ENCODE assay signal across 7 cellular contexts in genomic region chr15:84164423-84165292, GRCh38.
DNase-seq lines count a peak whose midpoint lies in the region; ATAC-seq, FAIRE-seq and TF ChIP-seq lines count a peak whose summit lies in the region.
"Not testable (repeated sequence)": the region's sequence is repeated elsewhere in the genome, so short reads cannot be mapped to it uniquely, and the experiment has no call there.

No MANE protein-coding gene starts in this region.

- ATAC-seq in Panc1 (peak; percentile 80), esophagus mucosa (peak; percentile 38), HepG2 (peak; percentile 57)
- peak; percentile 40 for ATAC-seq in stimulated activated naive CD8-positive, alpha-beta T cell treated with anti-CD3 and anti-CD28 coated beads, Interleukin-15, Interleukin-2, amounts not matched to agents 100 U/mL and 50 U/mL, for 24 hours

- not testable (repeated sequence) for H3K4me2 ChIP-seq in HepG2 (ENCODE audit: low read depth, low read length)

- not testable (repeated sequence) for H3K79me2 ChIP-seq in HepG2 (ENCODE audit: insufficient read depth, low read length)

- intact Hi-C loops in Panc1 (cut with micrococcal nuclease; ENCODE audit: unreplicated experiment); HepG2 (cut with micrococcal nuclease; ENCODE audit: unreplicated experiment): not testable (repeated sequence)

- not testable (repeated sequence) for BruUV-seq in Panc1 (replicated peaks; lab: Mats Ljungman, UMichigan); HepG2 (replicated peaks; lab: Mats Ljungman, UMichigan)

- peak overlapping the region; percentile 91 for H3K27ac Mint-ChIP-seq in nephron progenitor cell

- not testable (repeated sequence) for DNase-seq in Panc1 (ENCODE audit: low read depth, low spot score); HepG2 (ENCODE audit: low spot score); stimulated activated naive CD8-positive, alpha-beta T cell treated with anti-CD3 and anti-CD28 coated beads, Interleukin-15, Interleukin-2, amounts not matched to agents 100 U/mL and 50 U/mL, for 24 hours
- peak; percentile 55 for DNase-seq in activated CD8-positive, alpha-beta memory T cell treated with anti-CD3 and anti-CD28 coated beads for 24 hours
- peak; percentile 24 for DNase-seq in nephron progenitor cell

- H3K4me3 ChIP-seq in HEK293 (ENCODE audit: low read depth, low read length); Panc1 (ENCODE audit: low read depth in 2 of 2, low read length in 2 of 2); HepG2 (replicated peaks in 1 of 3; ENCODE audit: insufficient read depth in 1 of 3, low read depth in 2 of 3, low read length in 3 of 3): not testable (repeated sequence)

- not testable (repeated sequence) for H3K36me3 Mint-ChIP-seq in nephron progenitor cell (ENCODE audit: low read depth)

- H3K27ac ChIP-seq in HEK293 (ENCODE audit: extremely low read depth, low read depth, low read length); Panc1 (ENCODE audit: low read length); HepG2 (ENCODE audit: extremely low read length, insufficient read depth, low read length): not testable (repeated sequence)

- H3K27me3 Mint-ChIP-seq in nephron progenitor cell (ENCODE audit: low read depth, poor library complexity) = not testable (repeated sequence)

- TF ChIP-seq EP300 in HepG2 (IDR thresholded peaks at IDR 0.05; ENCODE audit: low read depth in 2 of 2, low read length in 2 of 2); HepG2 (CRISPR knock-in tag; IDR thresholded peaks at IDR 0.05; ENCODE audit: borderline replicate concordance): not testable (repeated sequence)

- H3K4me3 Mint-ChIP-seq in nephron progenitor cell = not testable (repeated sequence)

- POLR2A ChIA-PET in HEK293 (lab: Yijun Ruan, JAX); Panc1 (lab: Charles Lee); HepG2 (lab: Yijun Ruan, JAX): not testable (repeated sequence)

- not testable (repeated sequence) for TF ChIP-seq POLR2A in HepG2 (IDR thresholded peaks at IDR 0.05; ENCODE audit: insufficient read depth in 1 of 2, low read depth in 2 of 2, low read length in 2 of 2)

- not testable (repeated sequence) for TF ChIP-seq CTCF in HEK293 (tag by site-specific recombination; IDR thresholded peaks at IDR 0.05); Panc1 (IDR thresholded peaks at IDR 0.05); HepG2 (CRISPR knock-in tag; IDR thresholded peaks at IDR 0.05); nephron progenitor cell (IDR thresholded peaks at IDR 0.05)

- H3K9ac ChIP-seq in HepG2 (ENCODE audit: insufficient read depth, low read depth, low read length) = not testable (repeated sequence)

- not testable (repeated sequence) for H3K36me3 ChIP-seq in HEK293 (ENCODE audit: control insufficient read depth in 2 of 2, insufficient read depth in 1 of 2, low read length in 2 of 2); Panc1 (ENCODE audit: control insufficient read depth, insufficient read depth, low read length); HepG2 (replicated peaks in 1 of 2; ENCODE audit: control insufficient read depth in 1 of 2, insufficient read depth in 2 of 2, low read length in 2 of 2)

- H3K4me1 ChIP-seq in HEK293 (ENCODE audit: control insufficient read depth, insufficient read depth, low read length); Panc1 (ENCODE audit: control insufficient read depth, insufficient read depth, low read length); HepG2 (ENCODE audit: insufficient read depth, low read length): not testable (repeated sequence)

- H3K9me3 Mint-ChIP-seq in nephron progenitor cell = not testable (repeated sequence)

- CTCF ChIA-PET in HEK293 (lab: Yijun Ruan, JAX); Panc1 (lab: Charles Lee); HepG2 (lab: Yijun Ruan, JAX; ENCODE audit: low intra/inter-chr PET ratio, low total read pairs): not testable (repeated sequence)

- FAIRE-seq in HepG2 (lab: Jason Lieb, UNC) = not testable (repeated sequence)

- in situ Hi-C loops in Panc1 (cut with HindIII; ENCODE audit: low pct_unique_long_range_greater_than_20kb, low sequenced_read_pairs); HepG2 (cut with HindIII; ENCODE audit: extremely low pct_ligation_motif_present, low pct_unique_long_range_greater_than_20kb): not testable (repeated sequence)

- not testable (repeated sequence) for TF ChIP-seq RAD21 in HepG2 (CRISPR knock-in tag; IDR thresholded peaks at IDR 0.05)

- not testable (repeated sequence) for H3K27me3 ChIP-seq in Panc1 (ENCODE audit: control insufficient read depth, insufficient read depth, low read length); HepG2 (ENCODE audit: control insufficient read depth in 1 of 2, insufficient read depth in 2 of 2, low read length in 2 of 2)

- not testable (repeated sequence) for H2AFZ ChIP-seq in HepG2 (ENCODE audit: low read length)

- H4K20me1 ChIP-seq in HepG2 (ENCODE audit: insufficient read depth, low read length) = not testable (repeated sequence)

- 30% methylated on average over 8 of the region's 8 CpGs for WGBS in HepG2 (ENCODE audit: low lambda C conversion rate)

- H3K4me1 Mint-ChIP-seq in nephron progenitor cell = peaks cover 38% of the 10 kb centered on the region

- not testable (repeated sequence) for H3K9me3 ChIP-seq in HEK293 (ENCODE audit: control insufficient read depth, insufficient read depth, low read depth, low read length); Panc1 (ENCODE audit: control insufficient read depth, insufficient read depth, low read depth, low read length); HepG2 (ENCODE audit: low read length)

TF ChIP-seq in HEK293, 187 proteins besides CTCF, POLR2A, EP300 and RAD21:
- TF ChIP-seq SP2 (tag by site-specific recombination; IDR thresholded peaks at IDR 0.05) (0 out of 2 replicates have a peak, but pooled peaks have one; percentile 17), ZIC2 (tag by site-specific recombination; IDR thresholded peaks at IDR 0.05) (0 out of 2 replicates have a peak, but pooled peaks have one; percentile 9), GLIS1 (tag by site-specific recombination; IDR thresholded peaks at IDR 0.05) (0 out of 2 replicates have a peak, but pooled peaks have one; percentile 12), ZFHX2 (tag by site-specific recombination; conservative IDR thresholded peaks at IDR 0.05) (0 out of 2 replicates have a peak, but pooled peaks have one; percentile 17), GLIS2 (tag by site-specific recombination; IDR thresholded peaks at IDR 0.05) (0 out of 2 replicates have a peak, but pooled peaks have one; percentile 13)
